ENCODE assay signal across 1 cellular context in the genomic region with DNA sequence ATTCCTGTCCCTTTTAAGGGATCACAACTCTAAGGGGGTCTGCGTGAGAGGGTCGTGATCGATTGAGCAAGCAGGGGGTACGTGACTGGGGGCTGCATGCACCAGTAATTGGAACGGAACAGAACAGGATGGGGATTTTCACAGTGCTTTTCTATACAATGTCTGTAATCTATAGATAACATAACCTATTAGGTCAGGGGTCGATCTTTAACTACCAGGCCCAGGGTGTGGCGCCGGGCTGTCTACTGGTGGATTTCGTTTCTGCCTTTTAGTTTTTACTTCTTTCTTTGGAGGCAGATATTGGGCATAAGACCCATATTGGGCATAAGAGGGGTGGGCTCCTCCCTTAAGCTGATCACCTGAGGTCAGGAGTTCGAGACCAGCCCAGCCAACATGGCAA.
TF ChIP-seq lines count a peak whose summit lies in the region.
"Not testable (repeated sequence)": the region's sequence is repeated elsewhere in the genome, so short reads cannot be mapped to it uniquely, and the experiment has no call there.

No MANE protein-coding gene starts in this region.

TF ChIP-seq in K562, 482 proteins besides CTCF, POLR2A, EP300 and RAD21:
- TF ChIP-seq SMARCE1 (IDR thresholded peaks at IDR 0.05): 0 out of 2 replicates have a peak, but pooled peaks have one; percentile 28
- TF ChIP-seq DPF2 (IDR thresholded peaks at IDR 0.05): peak; percentile 34; the same call in 1 of the 2 replicates
- peak; percentile 28; the same call in 1 of the 2 replicates for TF ChIP-seq CBFA2T2 (conservative IDR thresholded peaks at IDR 0.05)
- peak; percentile 60 for TF ChIP-seq ARID1B (IDR thresholded peaks at IDR 0.05)
- peak; percentile 47; the same call in 1 of the 2 replicates for TF ChIP-seq SMAD4 (CRISPR knock-in tag; conservative IDR thresholded peaks at IDR 0.05)
- peak; percentile 51; the same call in 1 of the 2 replicates for TF ChIP-seq NR2C1 (IDR thresholded peaks at IDR 0.05)
- not testable (repeated sequence) for TF ChIP-seq NR2C1 (tag; IDR thresholded peaks at IDR 0.05)
- peak; percentile 60 for TF ChIP-seq TAL1 (IDR thresholded peaks at IDR 0.05)
- TF ChIP-seq SMARCA4 (IDR thresholded peaks at IDR 0.05): peak; percentile 29; the same call in 1 of the 2 replicates
- TF ChIP-seq SOX6 (IDR thresholded peaks at IDR 0.05): peak; percentile 31; the same call in 1 of the 2 replicates
- TF ChIP-seq CBFA2T3 (IDR thresholded peaks at IDR 0.05): peak; percentile 40; the same call in 1 of the 2 replicates
TF ChIP-seq in K562: peak in this region for 10; not testable (repeated sequence) for 472.
